In genomic region chr12:109844983-109845841, GRCh38 we compare ENCODE assay signal across 1 cellular context.
TF ChIP-seq lines count a peak whose summit lies in the region.

No MANE protein-coding gene starts in this region.

TF ChIP-seq in HepG2, 621 proteins besides CTCF, POLR2A, EP300 and RAD21 (continued from another document and continues in another):
- TF ChIP-seq LBX2 (CRISPR knock-in tag; IDR thresholded peaks at IDR 0.05; ENCODE audit: borderline replicate concordance): no peak
- no peak for TF ChIP-seq ZNF747 (CRISPR knock-in tag; IDR thresholded peaks at IDR 0.05; ENCODE audit: borderline replicate concordance)
- TF ChIP-seq, protein P1, sequence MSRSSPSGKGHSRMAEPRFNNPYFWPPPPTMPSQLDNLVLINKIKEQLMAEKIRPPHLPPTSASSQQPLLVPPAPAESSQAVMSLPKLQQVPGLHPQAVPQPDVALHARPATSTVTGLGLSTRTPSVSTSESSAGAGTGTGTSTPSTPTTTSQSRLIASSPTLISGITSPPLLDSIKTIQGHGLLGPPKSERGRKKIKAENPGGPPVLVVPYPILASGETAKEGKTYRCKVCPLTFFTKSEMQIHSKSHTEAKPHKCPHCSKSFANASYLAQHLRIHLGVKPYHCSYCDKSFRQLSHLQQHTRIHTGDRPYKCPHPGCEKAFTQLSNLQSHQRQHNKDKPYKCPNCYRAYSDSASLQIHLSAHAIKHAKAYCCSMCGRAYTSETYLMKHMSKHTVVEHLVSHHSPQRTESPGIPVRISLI (CRISPR knock-in tag; IDR thresholded peaks at IDR 0.05; ENCODE audit: borderline replicate concordance): no peak
- no peak for TF ChIP-seq FIP1L1 (IDR thresholded peaks at IDR 0.05; ENCODE audit: borderline replicate concordance, insufficient read depth, low read depth, low read length)
- no peak for TF ChIP-seq MATR3 (CRISPR knock-in tag; IDR thresholded peaks at IDR 0.05)
- peak; percentile 68; the same call in 1 of the 2 replicates for TF ChIP-seq ZNF619 (CRISPR knock-in tag; IDR thresholded peaks at IDR 0.05)
- TF ChIP-seq NR2C2 (CRISPR knock-in tag; IDR thresholded peaks at IDR 0.05; ENCODE audit: borderline replicate concordance): peak; percentile 63; the same call in 1 of the 2 replicates
- TF ChIP-seq ZMYM3 (CRISPR knock-in tag; IDR thresholded peaks at IDR 0.05): peak; percentile 99
- no peak for TF ChIP-seq ZNF18 (CRISPR knock-in tag; IDR thresholded peaks at IDR 0.05; ENCODE audit: insufficient replicate concordance)
- TF ChIP-seq, protein P2, sequence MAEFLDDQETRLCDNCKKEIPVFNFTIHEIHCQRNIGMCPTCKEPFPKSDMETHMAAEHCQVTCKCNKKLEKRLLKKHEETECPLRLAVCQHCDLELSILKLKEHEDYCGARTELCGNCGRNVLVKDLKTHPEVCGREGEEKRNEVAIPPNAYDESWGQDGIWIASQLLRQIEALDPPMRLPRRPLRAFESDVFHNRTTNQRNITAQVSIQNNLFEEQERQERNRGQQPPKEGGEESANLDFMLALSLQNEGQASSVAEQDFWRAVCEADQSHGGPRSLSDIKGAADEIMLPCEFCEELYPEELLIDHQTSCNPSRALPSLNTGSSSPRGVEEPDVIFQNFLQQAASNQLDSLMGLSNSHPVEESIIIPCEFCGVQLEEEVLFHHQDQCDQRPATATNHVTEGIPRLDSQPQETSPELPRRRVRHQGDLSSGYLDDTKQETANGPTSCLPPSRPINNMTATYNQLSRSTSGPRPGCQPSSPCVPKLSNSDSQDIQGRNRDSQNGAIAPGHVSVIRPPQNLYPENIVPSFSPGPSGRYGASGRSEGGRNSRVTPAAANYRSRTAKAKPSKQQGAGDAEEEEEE (CRISPR knock-in tag; IDR thresholded peaks at IDR 0.05; ENCODE audit: borderline replicate concordance): peak; percentile 72; the same call in 1 of the 2 replicates
- no peak for TF ChIP-seq ZNF282 (IDR thresholded peaks at IDR 0.05; ENCODE audit: partially characterized antibody)
- TF ChIP-seq, protein P3, sequence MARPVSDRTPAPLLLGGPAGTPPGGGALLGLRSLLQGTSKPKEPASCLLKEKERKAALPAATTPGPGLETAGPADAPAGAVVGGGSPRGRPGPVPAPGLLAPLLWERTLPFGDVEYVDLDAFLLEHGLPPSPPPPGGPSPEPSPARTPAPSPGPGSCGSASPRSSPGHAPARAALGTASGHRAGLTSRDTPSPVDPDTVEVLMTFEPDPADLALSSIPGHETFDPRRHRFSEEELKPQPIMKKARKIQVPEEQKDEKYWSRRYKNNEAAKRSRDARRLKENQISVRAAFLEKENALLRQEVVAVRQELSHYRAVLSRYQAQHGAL (CRISPR knock-in tag; IDR thresholded peaks at IDR 0.05; ENCODE audit: not compliant biosample characterization): no peak
- TF ChIP-seq, protein P4, sequence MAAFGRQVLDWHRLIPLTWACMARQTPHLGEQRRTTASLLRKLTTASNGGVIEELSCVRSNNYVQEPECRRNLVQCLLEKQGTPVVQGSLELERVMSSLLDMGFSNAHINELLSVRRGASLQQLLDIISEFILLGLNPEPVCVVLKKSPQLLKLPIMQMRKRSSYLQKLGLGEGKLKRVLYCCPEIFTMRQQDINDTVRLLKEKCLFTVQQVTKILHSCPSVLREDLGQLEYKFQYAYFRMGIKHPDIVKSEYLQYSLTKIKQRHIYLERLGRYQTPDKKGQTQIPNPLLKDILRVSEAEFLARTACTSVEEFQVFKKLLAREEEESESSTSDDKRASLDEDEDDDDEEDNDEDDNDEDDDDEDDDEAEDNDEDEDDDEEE (CRISPR knock-in tag; IDR thresholded peaks at IDR 0.05): 0 out of 2 replicates have a peak, but pooled peaks have one; percentile 70
- TF ChIP-seq NR0B2 (CRISPR knock-in tag; IDR thresholded peaks at IDR 0.05): 0 out of 2 replicates have a peak, but pooled peaks have one; percentile 32
- no peak for TF ChIP-seq CCDC6 (CRISPR knock-in tag; IDR thresholded peaks at IDR 0.05)
- TF ChIP-seq ATF7-NPFF (CRISPR knock-in tag; IDR thresholded peaks at IDR 0.05; ENCODE audit: low read depth): peak; percentile 53; the same call in 1 of the 2 replicates
- TF ChIP-seq HNF4A (CRISPR knock-in tag; IDR thresholded peaks at IDR 0.05): no peak
- no peak; the same call in 1 of the 2 replicates for TF ChIP-seq ZNF460 (CRISPR knock-in tag; IDR thresholded peaks at IDR 0.05; ENCODE audit: borderline replicate concordance)
- TF ChIP-seq RXRB (CRISPR knock-in tag; IDR thresholded peaks at IDR 0.05; ENCODE audit: borderline replicate concordance): peak; percentile 91
- TF ChIP-seq SOX13 (IDR thresholded peaks at IDR 0.05): no peak
- peak in 1 of 2 experiments; percentile 5; a peak in 1 of 4 replicates for TF ChIP-seq SOX13 (CRISPR knock-in tag; conservative IDR thresholded peaks at IDR 0.05 in 1 of 2, IDR thresholded peaks at IDR 0.05 in 1 of 2)
- TF ChIP-seq ZNF24 (IDR thresholded peaks at IDR 0.05): 0 out of 2 replicates have a peak, but pooled peaks have one; percentile 11
- TF ChIP-seq ELF4 (CRISPR knock-in tag; IDR thresholded peaks at IDR 0.05; ENCODE audit: borderline replicate concordance): no peak
- TF ChIP-seq ZNF3 (CRISPR knock-in tag; IDR thresholded peaks at IDR 0.05): 0 out of 2 replicates have a peak, but pooled peaks have one; percentile 35
- no peak for TF ChIP-seq NONO (IDR thresholded peaks at IDR 0.05)
- peak; percentile 80 for TF ChIP-seq NONO (CRISPR knock-in tag; conservative IDR thresholded peaks at IDR 0.05)
- TF ChIP-seq ATF1 (CRISPR knock-in tag; IDR thresholded peaks at IDR 0.05): no peak
- TF ChIP-seq, protein P5, sequence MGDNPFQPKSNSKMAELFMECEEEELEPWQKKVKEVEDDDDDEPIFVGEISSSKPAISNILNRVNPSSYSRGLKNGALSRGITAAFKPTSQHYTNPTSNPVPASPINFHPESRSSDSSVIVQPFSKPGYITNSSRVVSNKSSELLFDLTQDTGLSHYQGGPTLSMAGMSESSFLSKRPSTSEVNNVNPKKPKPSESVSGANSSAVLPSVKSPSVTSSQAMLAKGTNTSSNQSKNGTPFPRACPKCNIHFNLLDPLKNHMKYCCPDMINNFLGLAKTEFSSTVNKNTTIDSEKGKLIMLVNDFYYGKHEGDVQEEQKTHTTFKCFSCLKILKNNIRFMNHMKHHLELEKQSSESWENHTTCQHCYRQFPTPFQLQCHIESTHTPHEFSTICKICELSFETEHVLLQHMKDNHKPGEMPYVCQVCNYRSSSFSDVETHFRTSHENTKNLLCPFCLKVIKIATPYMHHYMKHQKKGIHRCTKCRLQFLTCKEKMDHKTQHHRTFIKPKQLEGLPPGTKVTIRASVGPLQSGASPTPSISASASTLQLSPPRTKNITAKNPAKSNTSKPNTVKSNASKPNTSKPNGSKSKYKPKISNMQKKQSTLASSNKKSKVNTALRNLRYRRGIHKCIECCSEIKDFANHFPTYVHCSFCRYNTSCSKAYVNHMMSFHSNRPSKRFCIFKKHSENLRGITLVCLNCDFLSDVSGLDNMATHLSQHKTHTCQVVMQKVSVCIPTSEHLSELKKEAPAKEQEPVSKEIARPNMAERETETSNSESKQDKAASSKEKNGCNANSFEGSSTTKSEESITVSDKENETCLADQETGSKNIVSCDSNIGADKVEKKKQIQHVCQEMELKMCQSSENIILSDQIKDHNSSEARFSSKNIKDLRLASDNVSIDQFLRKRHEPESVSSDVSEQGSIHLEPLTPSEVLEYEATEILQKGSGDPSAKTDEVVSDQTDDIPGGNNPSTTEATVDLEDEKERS (CRISPR knock-in tag; IDR thresholded peaks at IDR 0.05): no peak
- TF ChIP-seq, protein P6, sequence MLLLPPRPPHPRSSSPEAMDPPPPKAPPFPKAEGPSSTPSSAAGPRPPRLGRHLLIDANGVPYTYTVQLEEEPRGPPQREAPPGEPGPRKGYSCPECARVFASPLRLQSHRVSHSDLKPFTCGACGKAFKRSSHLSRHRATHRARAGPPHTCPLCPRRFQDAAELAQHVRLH (CRISPR knock-in tag; IDR thresholded peaks at IDR 0.05; ENCODE audit: borderline replicate concordance, low read depth): peak; percentile 12; the same call in 1 of the 2 replicates
- TF ChIP-seq DR1 (CRISPR knock-in tag; IDR thresholded peaks at IDR 0.05): no peak
- TF ChIP-seq FOXA3 (CRISPR knock-in tag; IDR thresholded peaks at IDR 0.05): 0 out of 2 replicates have a peak, but pooled peaks have one; percentile 6
- TF ChIP-seq, protein P7, sequence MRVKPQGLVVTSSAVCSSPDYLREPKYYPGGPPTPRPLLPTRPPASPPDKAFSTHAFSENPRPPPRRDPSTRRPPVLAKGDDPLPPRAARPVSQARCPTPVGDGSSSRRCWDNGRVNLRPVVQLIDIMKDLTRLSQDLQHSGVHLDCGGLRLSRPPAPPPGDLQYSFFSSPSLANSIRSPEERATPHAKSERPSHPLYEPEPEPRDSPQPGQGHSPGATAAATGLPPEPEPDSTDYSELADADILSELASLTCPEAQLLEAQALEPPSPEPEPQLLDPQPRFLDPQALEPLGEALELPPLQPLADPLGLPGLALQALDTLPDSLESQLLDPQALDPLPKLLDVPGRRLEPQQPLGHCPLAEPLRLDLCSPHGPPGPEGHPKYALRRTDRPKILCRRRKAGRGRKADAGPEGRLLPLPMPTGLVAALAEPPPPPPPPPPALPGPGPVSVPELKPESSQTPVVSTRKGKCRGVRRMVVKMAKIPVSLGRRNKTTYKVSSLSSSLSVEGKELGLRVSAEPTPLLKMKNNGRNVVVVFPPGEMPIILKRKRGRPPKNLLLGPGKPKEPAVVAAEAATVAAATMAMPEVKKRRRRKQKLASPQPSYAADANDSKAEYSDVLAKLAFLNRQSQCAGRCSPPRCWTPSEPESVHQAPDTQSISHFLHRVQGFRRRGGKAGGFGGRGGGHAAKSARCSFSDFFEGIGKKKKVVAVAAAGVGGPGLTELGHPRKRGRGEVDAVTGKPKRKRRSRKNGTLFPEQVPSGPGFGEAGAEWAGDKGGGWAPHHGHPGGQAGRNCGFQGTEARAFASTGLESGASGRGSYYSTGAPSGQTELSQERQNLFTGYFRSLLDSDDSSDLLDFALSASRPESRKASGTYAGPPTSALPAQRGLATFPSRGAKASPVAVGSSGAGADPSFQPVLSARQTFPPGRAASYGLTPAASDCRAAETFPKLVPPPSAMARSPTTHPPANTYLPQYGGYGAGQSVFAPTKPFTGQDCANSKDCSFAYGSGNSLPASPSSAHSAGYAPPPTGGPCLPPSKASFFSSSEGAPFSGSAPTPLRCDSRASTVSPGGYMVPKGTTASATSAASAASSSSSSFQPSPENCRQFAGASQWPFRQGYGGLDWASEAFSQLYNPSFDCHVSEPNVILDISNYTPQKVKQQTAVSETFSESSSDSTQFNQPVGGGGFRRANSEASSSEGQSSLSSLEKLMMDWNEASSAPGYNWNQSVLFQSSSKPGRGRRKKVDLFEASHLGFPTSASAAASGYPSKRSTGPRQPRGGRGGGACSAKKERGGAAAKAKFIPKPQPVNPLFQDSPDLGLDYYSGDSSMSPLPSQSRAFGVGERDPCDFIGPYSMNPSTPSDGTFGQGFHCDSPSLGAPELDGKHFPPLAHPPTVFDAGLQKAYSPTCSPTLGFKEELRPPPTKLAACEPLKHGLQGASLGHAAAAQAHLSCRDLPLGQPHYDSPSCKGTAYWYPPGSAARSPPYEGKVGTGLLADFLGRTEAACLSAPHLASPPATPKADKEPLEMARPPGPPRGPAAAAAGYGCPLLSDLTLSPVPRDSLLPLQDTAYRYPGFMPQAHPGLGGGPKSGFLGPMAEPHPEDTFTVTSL (CRISPR knock-in tag; IDR thresholded peaks at IDR 0.05; ENCODE audit: borderline replicate concordance): 0 out of 2 replicates have a peak, but pooled peaks have one; percentile 23
- TF ChIP-seq, protein P8, sequence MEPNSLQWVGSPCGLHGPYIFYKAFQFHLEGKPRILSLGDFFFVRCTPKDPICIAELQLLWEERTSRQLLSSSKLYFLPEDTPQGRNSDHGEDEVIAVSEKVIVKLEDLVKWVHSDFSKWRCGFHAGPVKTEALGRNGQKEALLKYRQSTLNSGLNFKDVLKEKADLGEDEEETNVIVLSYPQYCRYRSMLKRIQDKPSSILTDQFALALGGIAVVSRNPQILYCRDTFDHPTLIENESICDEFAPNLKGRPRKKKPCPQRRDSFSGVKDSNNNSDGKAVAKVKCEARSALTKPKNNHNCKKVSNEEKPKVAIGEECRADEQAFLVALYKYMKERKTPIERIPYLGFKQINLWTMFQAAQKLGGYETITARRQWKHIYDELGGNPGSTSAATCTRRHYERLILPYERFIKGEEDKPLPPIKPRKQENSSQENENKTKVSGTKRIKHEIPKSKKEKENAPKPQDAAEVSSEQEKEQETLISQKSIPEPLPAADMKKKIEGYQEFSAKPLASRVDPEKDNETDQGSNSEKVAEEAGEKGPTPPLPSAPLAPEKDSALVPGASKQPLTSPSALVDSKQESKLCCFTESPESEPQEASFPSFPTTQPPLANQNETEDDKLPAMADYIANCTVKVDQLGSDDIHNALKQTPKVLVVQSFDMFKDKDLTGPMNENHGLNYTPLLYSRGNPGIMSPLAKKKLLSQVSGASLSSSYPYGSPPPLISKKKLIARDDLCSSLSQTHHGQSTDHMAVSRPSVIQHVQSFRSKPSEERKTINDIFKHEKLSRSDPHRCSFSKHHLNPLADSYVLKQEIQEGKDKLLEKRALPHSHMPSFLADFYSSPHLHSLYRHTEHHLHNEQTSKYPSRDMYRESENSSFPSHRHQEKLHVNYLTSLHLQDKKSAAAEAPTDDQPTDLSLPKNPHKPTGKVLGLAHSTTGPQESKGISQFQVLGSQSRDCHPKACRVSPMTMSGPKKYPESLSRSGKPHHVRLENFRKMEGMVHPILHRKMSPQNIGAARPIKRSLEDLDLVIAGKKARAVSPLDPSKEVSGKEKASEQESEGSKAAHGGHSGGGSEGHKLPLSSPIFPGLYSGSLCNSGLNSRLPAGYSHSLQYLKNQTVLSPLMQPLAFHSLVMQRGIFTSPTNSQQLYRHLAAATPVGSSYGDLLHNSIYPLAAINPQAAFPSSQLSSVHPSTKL (CRISPR knock-in tag; IDR thresholded peaks at IDR 0.05): 0 out of 2 replicates have a peak, but pooled peaks have one; percentile 20
- peak; percentile 48; the same call in 1 of the 2 replicates for TF ChIP-seq ISL2 (CRISPR knock-in tag; IDR thresholded peaks at IDR 0.05)
- no peak for TF ChIP-seq NR3C1 (CRISPR knock-in tag; IDR thresholded peaks at IDR 0.05)
